8 cellular contexts compared by ENCODE assay signal in the genomic region with DNA sequence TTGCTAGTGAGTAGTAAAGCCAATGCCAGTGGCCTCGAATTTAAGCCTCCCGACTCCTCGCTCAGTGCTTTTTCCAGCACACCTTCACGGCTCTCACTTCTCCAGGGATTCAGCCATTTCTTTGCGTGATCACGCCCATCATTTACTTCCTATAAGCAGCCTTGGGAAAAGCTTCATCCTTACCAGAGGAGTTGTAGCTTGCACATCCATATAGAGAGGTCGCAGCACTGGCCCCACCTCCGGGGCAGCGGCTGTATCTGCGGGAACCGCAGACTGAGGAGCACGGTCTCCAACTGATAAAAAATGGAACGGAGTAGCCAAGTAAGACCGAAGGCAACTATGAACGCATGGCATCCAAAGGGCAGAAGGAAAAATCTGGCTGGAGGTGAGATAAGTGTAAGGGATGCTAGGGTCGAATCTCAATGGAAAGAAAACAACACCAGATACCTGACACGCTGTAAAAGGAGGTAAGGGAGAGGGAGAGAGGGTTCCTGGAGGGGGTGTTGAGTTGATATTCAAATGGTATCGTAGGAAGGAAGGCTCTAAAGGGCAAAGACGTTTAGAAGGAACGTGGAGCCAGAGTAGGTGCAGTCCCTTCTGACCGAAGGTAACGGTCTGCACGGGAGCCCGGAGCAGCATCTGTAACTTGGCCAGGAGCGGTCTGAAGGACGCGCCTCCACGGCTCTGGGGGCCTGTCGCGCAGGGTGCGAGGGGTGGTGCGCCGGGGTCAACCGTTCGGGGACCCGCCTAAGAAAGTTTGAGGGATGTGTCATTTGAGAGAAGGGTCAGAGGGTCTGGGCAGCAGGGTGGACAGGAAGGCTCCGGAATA. TPM values are rescaled to one million over a fixed set of nuclear protein-coding genes. Genes with fewer than 3 reads are reported as not detected.
DNase-seq lines count a peak whose midpoint lies in the region; ATAC-seq lines count a peak whose summit lies in the region.

No MANE protein-coding gene starts in this region.

- H3K27me3 Mint-ChIP-seq in dendritic cell treated with granulocyte-macrophage colony-stimulating factor and Interleukin-4, amounts not matched to agents 40 ng/mL and 50 ng/mL, for 4 days: no peaks in the 10 kb centered on the region
- H3K27me3 Mint-ChIP-seq in memory B cell: no peaks in the 10 kb centered on the region

- no peaks in the 10 kb centered on the region for H3K9me3 Mint-ChIP-seq in dendritic cell treated with granulocyte-macrophage colony-stimulating factor and Interleukin-4, amounts not matched to agents 40 ng/mL and 50 ng/mL, for 4 days
- H3K9me3 Mint-ChIP-seq in memory B cell: no peaks in the 10 kb centered on the region

- peak overlapping the region; percentile 99 for H3K27ac Mint-ChIP-seq in dendritic cell treated with granulocyte-macrophage colony-stimulating factor and Interleukin-4, amounts not matched to agents 40 ng/mL and 50 ng/mL, for 4 days
- H3K27ac Mint-ChIP-seq in memory B cell: peak overlapping the region; percentile 92

- ATAC-seq in HG02678 (IDR thresholded peaks at IDR 0.05; ENCODE audit: unreplicated experiment): peak; percentile 29
- peak; percentile 21 for ATAC-seq in memory B cell (ENCODE audit: low read depth)

- peak overlapping the region; percentile 99 for H3K4me3 Mint-ChIP-seq in dendritic cell treated with granulocyte-macrophage colony-stimulating factor and Interleukin-4, amounts not matched to agents 40 ng/mL and 50 ng/mL, for 4 days
- peak overlapping the region; percentile 95 for H3K4me3 Mint-ChIP-seq in memory B cell

- DNase-seq in DMS79 treated with DMSO at 0.1 percent for 48 hours (lab: John Stamatoyannopoulos, UW): peak; percentile 10
- no peak for DNase-seq in DMS79 (lab: John Stamatoyannopoulos, UW)
- peak; percentile 29 for DNase-seq in RPMI7951 (ENCODE audit: low read depth)
- DNase-seq in memory B cell (ENCODE audit: low spot score in 2 of 2): no peak
- peak; percentile 32 for DNase-seq in ureter (ENCODE audit: low spot score)
- no peak for DNase-seq in SHP77 treated with DMSO at 0.1 percent for 48 hours (lab: John Stamatoyannopoulos, UW)

- intact Hi-C loops in dendritic cell treated with granulocyte-macrophage colony-stimulating factor and Interleukin-4, amounts not matched to agents 40 ng/mL and 50 ng/mL, for 4 days (cut with micrococcal nuclease): loop anchor here (10.0 kb wide), 1 partner anchor 244 kb away; a partner anchor contains a TSS

- peaks cover 70% of the 10 kb centered on the region for H3K36me3 Mint-ChIP-seq in dendritic cell treated with granulocyte-macrophage colony-stimulating factor and Interleukin-4, amounts not matched to agents 40 ng/mL and 50 ng/mL, for 4 days (ENCODE audit: low read depth)
- H3K36me3 Mint-ChIP-seq in memory B cell: peaks cover 4% of the 10 kb centered on the region

- H3K4me1 Mint-ChIP-seq in dendritic cell treated with granulocyte-macrophage colony-stimulating factor and Interleukin-4, amounts not matched to agents 40 ng/mL and 50 ng/mL, for 4 days (ENCODE audit: low read depth): peaks cover 37% of the 10 kb centered on the region
- H3K4me1 Mint-ChIP-seq in memory B cell: peaks cover 18% of the 10 kb centered on the region

RNA-seq across cellular contexts. Expression of a gene that starts 0.6 kb away (rescaled TPM):
- 42.8 and 53.4 TPM in 2 replicates for total RNA-seq in RPMI7951 (2014; rRNA removed; shearing (Covaris generic))
- 40.0 TPM for total RNA-seq in ureter

RNA-seq across cellular contexts. Expression of a gene that starts 0.7 kb away (rescaled TPM):
- 624 and 862 TPM in 2 replicates for total RNA-seq in RPMI7951 (2014; rRNA removed; shearing (Covaris generic))
- total RNA-seq in ureter: 97.1 TPM

RNA-seq across cellular contexts. Expression of a gene that starts 33.8 kb away (rescaled TPM):
- 301 and 408 TPM in 2 replicates for total RNA-seq in RPMI7951 (2014; rRNA removed; shearing (Covaris generic))
- 200 TPM for total RNA-seq in ureter

RNA-seq across cellular contexts. Expression of a gene that starts 33.8 kb away (rescaled TPM):
- 33.8 and 41.9 TPM in 2 replicates for total RNA-seq in RPMI7951 (2014; rRNA removed; shearing (Covaris generic))
- total RNA-seq in ureter: 133 TPM

RNA-seq across cellular contexts. Expression of a gene that starts 43.5 kb away (rescaled TPM):
- 269 and 327 TPM in 2 replicates for total RNA-seq in RPMI7951 (2014; rRNA removed; shearing (Covaris generic))
- total RNA-seq in ureter: 405 TPM

Comparison
In these comparisons a context has a peak if more than half of its experiments do, and no peak if none do; other contexts are left out.
1. DNase-seq: peak in DMS79 treated with DMSO at 0.1 percent for 48 hours (single experiment), RPMI7951 (single experiment) and ureter (single experiment); none in DMS79 (single experiment), memory B cell (0 of 2) and SHP77 treated with DMSO at 0.1 percent for 48 hours (single experiment).